Comparison of ENCODE assay signal across 27 cellular contexts in genomic region chr9:118252027-118252426, GRCh38.
"Had no signal": no experiment of that assay in that cellular context is flagged by ENCODE, and none has a peak within 500 bp of the region (broad histone marks: within the 10 kb centered on the region; RNA-seq: fewer than 3 reads in every experiment).

No MANE protein-coding gene starts in this region.

- DNase-seq: naive thymus-derived CD4-positive, alpha-beta T cell; natural killer cell; occipital lobe; ovary; posterior cingulate gyrus; psoas muscle; right cardiac atrium; spleen; stimulated activated CD4-positive, alpha-beta T cell treated with anti-CD3 and anti-CD28 coated beads, Interleukin-12 subunit alpha, Interleukin-12 subunit beta, amount 100 ng/mL, for 4 hours; stimulated activated CD4-positive, alpha-beta T cell treated with anti-CD3 and anti-CD28 coated beads, Interleukin-1b, Interleukin-23, amount 100 ng/mL, for 48 hours; stimulated activated CD4-positive, alpha-beta T cell treated with anti-CD3 and anti-CD28 coated beads, Interleukin-4, amount 100 ng/mL, for 1 hour; stimulated activated CD4-positive, alpha-beta T cell treated with anti-CD3 and anti-CD28 coated beads, Interleukin-4, amount 100 ng/mL, for 4 hours; stimulated activated CD8-positive, alpha-beta memory T cell treated with anti-CD3 and anti-CD28 coated beads, Interleukin-4, amount 100 ng/mL, for 48 hours; stimulated activated naive CD4-positive, alpha-beta T cell; stimulated activated naive CD8-positive, alpha-beta T cell treated with anti-CD3 and anti-CD28 coated beads, Interleukin-15, amount 100 ng/mL, for 72 hours; stimulated activated naive CD8-positive, alpha-beta T cell treated with anti-CD3 and anti-CD28 coated beads, Interleukin-15, Interleukin-2, amounts not matched to agents 100 U/mL and 50 U/mL, for 24 hours; substantia nigra; testis; tibial artery; transverse colon; upper lobe of left lung; uterus had no signal

- H3K36me3 Mint-ChIP-seq: naive thymus-derived CD4-positive, alpha-beta T cell; natural killer cell; stimulated activated memory B cell treated with anti-CD40 and anti-IgM and Interleukin-4, amounts not matched to agents 10 μg/mL and 1 μg/mL and 100 μg/mL, for 72 hours had no signal

- ATAC-seq: naive thymus-derived CD4-positive, alpha-beta T cell; psoas muscle; right cardiac atrium; sciatic nerve; stimulated activated memory B cell treated with anti-CD40 and anti-IgM and Interleukin-4, amounts not matched to agents 10 μg/mL and 1 μg/mL and 100 μg/mL, for 72 hours; stimulated activated naive CD8-positive, alpha-beta T cell treated with anti-CD3 and anti-CD28 coated beads, Interleukin-15, amount 100 ng/mL, for 72 hours; stimulated activated naive CD8-positive, alpha-beta T cell treated with anti-CD3 and anti-CD28 coated beads, Interleukin-15, Interleukin-2, amounts not matched to agents 100 U/mL and 50 U/mL, for 24 hours had no signal

- H3K4me3 Mint-ChIP-seq: naive thymus-derived CD4-positive, alpha-beta T cell; natural killer cell; nephron; neural progenitor cell; stimulated activated memory B cell treated with anti-CD40 and anti-IgM and Interleukin-4, amounts not matched to agents 10 μg/mL and 1 μg/mL and 100 μg/mL, for 72 hours; stimulated activated naive CD8-positive, alpha-beta T cell treated with anti-CD3 and anti-CD28 coated beads, Interleukin-15, amount 100 ng/mL, for 72 hours had no signal

- H3K27me3 Mint-ChIP-seq: progenitor cell of endocrine pancreas; stimulated activated memory B cell treated with anti-CD40 and anti-IgM and Interleukin-4, amounts not matched to agents 10 μg/mL and 1 μg/mL and 100 μg/mL, for 72 hours; stimulated activated naive CD8-positive, alpha-beta T cell treated with anti-CD3 and anti-CD28 coated beads, Interleukin-15, amount 100 ng/mL, for 72 hours had no signal

- H3K4me1 Mint-ChIP-seq: naive thymus-derived CD4-positive, alpha-beta T cell; natural killer cell; nephron; stimulated activated memory B cell treated with anti-CD40 and anti-IgM and Interleukin-4, amounts not matched to agents 10 μg/mL and 1 μg/mL and 100 μg/mL, for 72 hours; stimulated activated naive CD8-positive, alpha-beta T cell treated with anti-CD3 and anti-CD28 coated beads, Interleukin-15, amount 100 ng/mL, for 72 hours had no signal

- H3K27ac Mint-ChIP-seq: naive thymus-derived CD4-positive, alpha-beta T cell; natural killer cell; nephron; neural progenitor cell; progenitor cell of endocrine pancreas; stimulated activated memory B cell treated with anti-CD40 and anti-IgM and Interleukin-4, amounts not matched to agents 10 μg/mL and 1 μg/mL and 100 μg/mL, for 72 hours; stimulated activated naive CD8-positive, alpha-beta T cell treated with anti-CD3 and anti-CD28 coated beads, Interleukin-15, amount 100 ng/mL, for 72 hours had no signal
